In genomic region chr22:49296561-49296960, GRCh38 we compare ENCODE assay signal across 12 cellular contexts.
"Had no signal": no experiment of that assay in that cellular context is flagged by ENCODE, and none has a peak within 500 bp of the region (broad histone marks: within the 10 kb centered on the region; RNA-seq: fewer than 3 reads in every experiment).

No MANE protein-coding gene starts in this region.

- ATAC-seq: esophagus mucosa; mucosa of descending colon; natural killer cell; stimulated activated naive CD8-positive, alpha-beta T cell treated with anti-CD3 and anti-CD28 coated beads, Interleukin-15, amount 100 ng/mL, for 72 hours had no signal

- H3K4me3 ChIP-seq: mucosa of descending colon, SJSA1 had no signal

- H3K36me3 ChIP-seq: SJSA1 had no signal

- H3K27ac ChIP-seq: SJSA1 had no signal

- H3K27me3 ChIP-seq: SJSA1 had no signal

- DNase-seq: activated CD4-positive, alpha-beta T cell treated with anti-CD3 and anti-CD28 coated beads for 1 hour; activated CD4-positive, alpha-beta T cell treated with anti-CD3 and anti-CD28 coated beads, Interleukin-2, amount 50 U/mL, for 48 hours; activated naive CD4-positive, alpha-beta T cell treated with anti-CD3 and anti-CD28 coated beads for 36 hours; central memory CD4-positive, alpha-beta T cell; dermis blood vessel endothelial cell; mucosa of descending colon; natural killer cell; occipital lobe; stimulated activated CD4-positive, alpha-beta T cell treated with anti-CD3 and anti-CD28 coated beads, Interleukin-4, amount 100 ng/mL, for 1 hour; stimulated activated naive CD8-positive, alpha-beta T cell treated with anti-CD3 and anti-CD28 coated beads, Interleukin-15, amount 100 ng/mL, for 72 hours had no signal

- H3K4me1 ChIP-seq: SJSA1 had no signal
